In the genomic region with DNA sequence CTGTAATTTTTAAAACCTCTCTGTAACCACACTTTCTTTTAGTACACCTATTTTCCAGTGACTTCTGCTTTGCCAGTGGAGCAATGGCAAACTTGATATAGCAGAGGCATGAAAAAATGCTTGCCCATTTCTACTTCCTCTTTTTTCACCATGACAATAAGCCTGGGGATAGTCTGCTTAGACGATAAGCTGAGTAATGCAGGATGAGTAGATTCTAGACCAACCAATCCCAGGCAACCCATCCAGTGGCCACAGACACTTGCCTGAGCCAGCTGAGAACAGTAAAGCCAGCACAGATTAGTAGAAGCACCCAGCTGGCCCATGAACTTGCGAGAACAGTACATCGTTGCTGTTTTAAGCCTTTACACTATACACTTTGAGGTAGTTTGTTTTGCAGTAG, we compare ENCODE assay signal across 9 cellular contexts. TPM values are rescaled to one million over a fixed set of nuclear protein-coding genes. Genes with fewer than 3 reads are reported as not detected.
DNase-seq lines count a peak whose midpoint lies in the region; ATAC-seq and TF ChIP-seq lines count a peak whose summit lies in the region.
"Had no signal": no experiment of that assay in that cellular context is flagged by ENCODE, and none has a peak within 500 bp of the region (broad histone marks: within the 10 kb centered on the region; RNA-seq: fewer than 3 reads in every experiment).

No MANE protein-coding gene starts in this region.

- 40 to 61% (median 57%) methylated on average over 2 to 3 of the region's 3 CpGs for WGBS in adrenal gland, 4 donors

- peaks cover 6 to 10% of the 10 kb centered on the region in 2 donors for H3K4me1 ChIP-seq in adrenal gland (replicated peaks in 1 of 2)

- H3K27me3 ChIP-seq in adrenal gland, result no peaks in the 10 kb centered on the region

- H3K4me3 Mint-ChIP-seq in CD14-positive monocyte, result peak overlapping the region in 1 of 2 donors; percentile 43
- no peak overlapping the region for H3K4me3 Mint-ChIP-seq in stimulated activated naive B cell treated with anti-CD40 and anti-IgM and Interleukin-4, amounts not matched to agents 10 μg/mL and 1 μg/mL and 100 μg/mL, for 72 hours

- intact Hi-C loops in CD14-positive monocyte (cut with micrococcal nuclease) (no loop called here), adrenal gland (cut with DNase I) (no loop called here)

- no peaks in the 10 kb centered on the region for H3K36me3 ChIP-seq in adrenal gland (replicated peaks in 1 of 2)

- no peaks in the 10 kb centered on the region for H3K36me3 Mint-ChIP-seq in CD14-positive monocyte
- no peaks in the 10 kb centered on the region for H3K36me3 Mint-ChIP-seq in stimulated activated naive B cell treated with anti-CD40 and anti-IgM and Interleukin-4, amounts not matched to agents 10 μg/mL and 1 μg/mL and 100 μg/mL, for 72 hours
- H3K36me3 Mint-ChIP-seq in activated naive CD4-positive, alpha-beta T cell treated with anti-CD3 and anti-CD28 coated beads, Interleukin-2, amount 50 U/mL, for 72 hours, result no peaks in the 10 kb centered on the region

- peak overlapping the region; percentile 20 to 85 (median 72) for H3K27ac Mint-ChIP-seq in CD14-positive monocyte
- no peak overlapping the region for H3K27ac Mint-ChIP-seq in stimulated activated naive B cell treated with anti-CD40 and anti-IgM and Interleukin-4, amounts not matched to agents 10 μg/mL and 1 μg/mL and 100 μg/mL, for 72 hours
- no peak overlapping the region for H3K27ac Mint-ChIP-seq in activated naive CD4-positive, alpha-beta T cell treated with anti-CD3 and anti-CD28 coated beads, Interleukin-2, amount 50 U/mL, for 72 hours

- H3K9me3 ChIP-seq in adrenal gland (replicated peaks in 1 of 3), result no peaks in the 10 kb centered on the region

- H3K4me3 ChIP-seq in adrenal gland, result no peak overlapping the region

- TF ChIP-seq CTCF in CD14-positive monocyte (IDR thresholded peaks at IDR 0.05) (no peak), adrenal gland (IDR thresholded peaks at IDR 0.05) (no peak)

- peaks cover 35% of the 10 kb centered on the region for H3K4me1 Mint-ChIP-seq in CD14-positive monocyte
- peaks cover 4 to 16% of the 10 kb centered on the region in 2 donors for H3K4me1 Mint-ChIP-seq in stimulated activated naive B cell treated with anti-CD40 and anti-IgM and Interleukin-4, amounts not matched to agents 10 μg/mL and 1 μg/mL and 100 μg/mL, for 72 hours

- peaks cover 0 to 5% (median 0%) of the 10 kb centered on the region in 7 donors for H3K9me3 Mint-ChIP-seq in CD14-positive monocyte
- H3K9me3 Mint-ChIP-seq in stimulated activated naive B cell treated with anti-CD40 and anti-IgM and Interleukin-4, amounts not matched to agents 10 μg/mL and 1 μg/mL and 100 μg/mL, for 72 hours, result no peaks in the 10 kb centered on the region
- no peaks in the 10 kb centered on the region for H3K9me3 Mint-ChIP-seq in activated naive CD4-positive, alpha-beta T cell treated with anti-CD3 and anti-CD28 coated beads, Interleukin-2, amount 50 U/mL, for 72 hours

- DNase-seq in CD14-positive monocyte (ENCODE audit: low spot score), result peak; percentile 67
- peak in 4 of 7 donors; percentile 27 to 53 (median 28) for DNase-seq in adrenal gland
- peak; percentile 20 for DNase-seq in stimulated activated naive B cell treated with anti-CD40 and anti-IgM and Interleukin-4, amounts not matched to agents 10 μg/mL and 1 μg/mL and 100 μg/mL, for 72 hours
- no peak for DNase-seq in NCI-H1694 treated with DMSO at 0.1 percent for 48 hours (lab: John Stamatoyannopoulos, UW)
- no peak for DNase-seq in activated CD4-positive, alpha-beta T cell treated with anti-CD3 and anti-CD28 coated beads for 48 hours
- DNase-seq in activated naive CD4-positive, alpha-beta T cell treated with anti-CD3 and anti-CD28 coated beads, Interleukin-2, amount 50 U/mL, for 72 hours (ENCODE audit: low spot score in 2 of 2), result no peak

- ATAC-seq in GM21381 (IDR thresholded peaks at IDR 0.05; ENCODE audit: unreplicated experiment) (peak; percentile 67), HG03520 (IDR thresholded peaks at IDR 0.05; ENCODE audit: unreplicated experiment) (peak; percentile 95)
- ATAC-seq in stimulated activated naive B cell treated with anti-CD40 and anti-IgM and Interleukin-4, amounts not matched to agents 10 μg/mL and 1 μg/mL and 100 μg/mL, for 72 hours (replicated peaks), result peak; percentile 94 to 98
- no peak for ATAC-seq in activated naive CD4-positive, alpha-beta T cell treated with anti-CD3 and anti-CD28 coated beads, Interleukin-2, amount 50 U/mL, for 72 hours

- TF ChIP-seq POLR2A in adrenal gland (IDR thresholded peaks at IDR 0.05), result no peak

- peaks cover 2% of the 10 kb centered on the region in 3 donors for H3K27me3 Mint-ChIP-seq in CD14-positive monocyte (ENCODE audit: low read depth in 3 of 3)
- H3K27me3 Mint-ChIP-seq in stimulated activated naive B cell treated with anti-CD40 and anti-IgM and Interleukin-4, amounts not matched to agents 10 μg/mL and 1 μg/mL and 100 μg/mL, for 72 hours, result no peaks in the 10 kb centered on the region

- H3K27ac ChIP-seq in adrenal gland, result no peak overlapping the region

RNA-seq across cellular contexts. Expression of a gene that starts 37.5 kb away (rescaled TPM):
- polyA plus RNA-seq in CD14-positive monocyte (not detected), adrenal gland (under 1 TPM in 1 of 3 donors, not detected in 2; 0.08 TPM)
- total RNA-seq in adrenal gland, result not detected
- total RNA-seq in activated naive CD4-positive, alpha-beta T cell treated with anti-CD3 and anti-CD28 coated beads, Interleukin-2, amount 50 U/mL, for 72 hours, result not detected
- polyA plus RNA-seq: thymus had no signal

Comparison
In these comparisons a context has a peak if more than half of its experiments do, and no peak if none do; other contexts are left out.
1. DNase-seq: peak in CD14-positive monocyte (single experiment), adrenal gland (4 of 7) and stimulated activated naive B cell treated with anti-CD40 and anti-IgM and Interleukin-4, amounts not matched to agents 10 μg/mL and 1 μg/mL and 100 μg/mL, for 72 hours (single experiment); none in NCI-H1694 treated with DMSO at 0.1 percent for 48 hours (single experiment), activated CD4-positive, alpha-beta T cell treated with anti-CD3 and anti-CD28 coated beads for 48 hours (single experiment) and activated naive CD4-positive, alpha-beta T cell treated with anti-CD3 and anti-CD28 coated beads, Interleukin-2, amount 50 U/mL, for 72 hours (0 of 2).
2. H3K27ac Mint-ChIP-seq: peak in CD14-positive monocyte (7 of 7); none in stimulated activated naive B cell treated with anti-CD40 and anti-IgM and Interleukin-4, amounts not matched to agents 10 μg/mL and 1 μg/mL and 100 μg/mL, for 72 hours (single experiment) and activated naive CD4-positive, alpha-beta T cell treated with anti-CD3 and anti-CD28 coated beads, Interleukin-2, amount 50 U/mL, for 72 hours (0 of 2).
3. ATAC-seq: peak in GM21381 (single experiment), HG03520 (single experiment) and stimulated activated naive B cell treated with anti-CD40 and anti-IgM and Interleukin-4, amounts not matched to agents 10 μg/mL and 1 μg/mL and 100 μg/mL, for 72 hours (2 of 2); none in activated naive CD4-positive, alpha-beta T cell treated with anti-CD3 and anti-CD28 coated beads, Interleukin-2, amount 50 U/mL, for 72 hours (0 of 2).